ENCODE assay signal across 8 cellular contexts in the genomic region with DNA sequence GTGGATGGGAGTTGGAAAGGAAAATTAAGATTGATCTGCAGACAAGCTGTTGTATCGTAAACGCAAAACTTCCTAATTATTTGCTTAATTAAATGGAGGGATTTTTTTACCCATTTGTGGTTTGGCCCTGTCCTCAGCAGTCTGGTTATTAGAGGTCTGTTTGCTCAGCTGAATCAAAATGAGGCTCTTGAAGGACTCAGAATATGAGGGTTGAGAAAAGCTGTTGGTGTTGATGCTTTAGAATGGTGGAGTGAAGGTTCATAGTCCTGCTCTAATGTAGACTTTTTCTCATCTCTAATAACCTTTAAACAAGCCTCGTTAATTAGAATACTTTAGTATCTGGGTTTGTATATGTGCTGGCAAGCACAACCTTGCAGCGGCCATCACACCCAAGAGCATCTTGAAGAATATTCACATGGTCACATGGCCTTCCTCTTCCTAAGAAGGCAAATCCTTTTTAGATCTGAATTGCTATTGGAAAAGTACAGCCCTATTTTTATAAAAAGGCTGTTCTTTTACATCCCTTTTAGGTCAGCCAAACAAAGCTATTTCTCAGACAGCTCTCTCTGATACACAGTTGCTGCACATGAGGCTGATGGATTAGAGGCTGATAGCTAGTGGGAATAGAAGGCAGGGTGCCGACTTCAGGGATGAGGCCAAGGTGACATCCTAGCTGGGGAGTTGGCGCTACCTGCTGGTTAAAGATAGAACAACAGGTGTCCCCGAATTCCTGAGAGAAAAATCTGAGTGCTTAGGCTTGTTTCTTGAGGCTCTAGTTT. TPM values are rescaled to one million over a fixed set of nuclear protein-coding genes. Genes with fewer than 3 reads are reported as not detected.
A peak's percentile ranks its signal among the peaks of the same experiment; 100 is the strongest.
DNase-seq lines count a peak whose midpoint lies in the region; ATAC-seq and TF ChIP-seq lines count a peak whose summit lies in the region.

No MANE protein-coding gene starts in this region.

- POLR2A ChIA-PET in OCI-LY7 (lab: Charles Lee) = interaction anchor here (1.1 to 2.0 kb wide), 4 partner anchors 39 to 66 kb away, joined by 3 to 15 read pairs (median 4); a partner anchor contains a TSS

- TF ChIP-seq CTCF in OCI-LY7 (conservative IDR thresholded peaks at IDR 0.05; ENCODE audit: low read length) = peak; percentile 97
- TF ChIP-seq CTCF in epithelial cell of proximal tubule (conservative IDR thresholded peaks at IDR 0.05; ENCODE audit: low read depth, low read length) = peak; percentile 90

- H3K4me3 ChIP-seq in CD4-positive, CD25-positive, alpha-beta regulatory T cell (ENCODE audit: low read depth, low read length) = no peak overlapping the region
- H3K4me3 ChIP-seq in OCI-LY7 (ENCODE audit: low read depth, low read length, poor library complexity, severe bottlenecking) (no peak overlapping the region), epithelial cell of proximal tubule (ENCODE audit: low read depth, low read length) (no peak overlapping the region)

- no peak overlapping the region for H3K4me3 Mint-ChIP-seq in CD4-positive, CD25-positive, alpha-beta regulatory T cell

- peaks cover 25% of the 10 kb centered on the region; the same call in 1 of the 2 replicates for H3K79me2 ChIP-seq in OCI-LY7 (ENCODE audit: insufficient read depth, low read depth, low read length)

- H3K36me3 ChIP-seq in CD4-positive, CD25-positive, alpha-beta regulatory T cell (ENCODE audit: control insufficient read depth, insufficient read depth, low read length) = peaks cover 72% of the 10 kb centered on the region
- peaks cover 97% of the 10 kb centered on the region for H3K36me3 ChIP-seq in OCI-LY7 (ENCODE audit: insufficient read depth, low read length)

- H3K9me2 ChIP-seq in OCI-LY7 (ENCODE audit: insufficient read depth, low read length) = no peaks in the 10 kb centered on the region

- H3K4me1 ChIP-seq in CD4-positive, CD25-positive, alpha-beta regulatory T cell (ENCODE audit: control insufficient read depth, insufficient read depth, low read length, poor library complexity, severe bottlenecking) = peaks cover 16% of the 10 kb centered on the region
- peaks cover 29% of the 10 kb centered on the region for H3K4me1 ChIP-seq in OCI-LY7 (ENCODE audit: insufficient read depth, low read length, poor library complexity, severe bottlenecking)

- DNase-seq in CD4-positive, CD25-positive, alpha-beta regulatory T cell = peak; percentile 53 to 62 (median 53)
- DNase-seq in HS-27A (ENCODE audit: low read depth) (peak; percentile 52), OCI-LY7 (ENCODE audit: low spot score) (peak; percentile 68), activated T-cell treated with anti-CD3 and anti-CD28 coated beads for 24 hours (ENCODE audit: low read depth) (peak; percentile 61), epithelial cell of proximal tubule (ENCODE audit: low read depth) (peak; percentile 10), myocyte (ENCODE audit: low read depth) (peak; percentile 70)
- DNase-seq in stimulated activated naive CD4-positive, alpha-beta T cell (lab: John Stamatoyannopoulos, UW) = peak; percentile 4 to 66 (median 54)

- H3K27ac Mint-ChIP-seq in CD4-positive, CD25-positive, alpha-beta regulatory T cell = peak overlapping the region; percentile 52 to 72 (median 70)

- H3K27me3 ChIP-seq in CD4-positive, CD25-positive, alpha-beta regulatory T cell (ENCODE audit: control insufficient read depth, insufficient read depth, low read length) = no peaks in the 10 kb centered on the region

- no peak overlapping the region for H2AFZ ChIP-seq in OCI-LY7 (ENCODE audit: low read length)

- BruUV-seq in OCI-LY7 (replicated peaks; lab: Mats Ljungman, UMichigan) = TSS peak; percentile 4

- peak; percentile 45 to 46 for ATAC-seq in CD4-positive, CD25-positive, alpha-beta regulatory T cell (ENCODE audit: low read depth in 2 of 2)
- ATAC-seq in HG03175 (IDR thresholded peaks at IDR 0.05; ENCODE audit: unreplicated experiment) = no peak

- no peaks in the 10 kb centered on the region for H3K9me3 ChIP-seq in CD4-positive, CD25-positive, alpha-beta regulatory T cell (ENCODE audit: control insufficient read depth in 2 of 2, low read length in 2 of 2)
- no peaks in the 10 kb centered on the region for H3K9me3 ChIP-seq in OCI-LY7 (ENCODE audit: low read length)

- CTCF ChIA-PET in OCI-LY7 (lab: Charles Lee; ENCODE audit: unreplicated experiment) = interaction anchor here (1.4 to 1.8 kb wide), 5 partner anchors 31 to 159 kb away, joined by 3 to 26 read pairs (median 6); no protein-coding TSS in a partner anchor

- peaks cover 16% of the 10 kb centered on the region for H3K36me3 Mint-ChIP-seq in CD4-positive, CD25-positive, alpha-beta regulatory T cell

- no peaks in the 10 kb centered on the region for H3K9me3 Mint-ChIP-seq in CD4-positive, CD25-positive, alpha-beta regulatory T cell

- H3K4me1 Mint-ChIP-seq in CD4-positive, CD25-positive, alpha-beta regulatory T cell = peaks cover 29 to 48% (median 36%) of the 10 kb centered on the region in 4 donors

- no peaks in the 10 kb centered on the region for H4K20me1 ChIP-seq in OCI-LY7 (ENCODE audit: insufficient read depth, low read length)

- no peaks in the 10 kb centered on the region for H3K27me3 Mint-ChIP-seq in CD4-positive, CD25-positive, alpha-beta regulatory T cell

- H3K4me2 ChIP-seq in OCI-LY7 (ENCODE audit: low read length) = no peak overlapping the region; the same call in 1 of the 2 replicates

- intact Hi-C loops in OCI-LY7 (cut with micrococcal nuclease; ENCODE audit: unreplicated experiment) = loop anchor here (1.0 to 2.0 kb wide), 2 partner anchors 66 to 156 kb away; no protein-coding TSS in a partner anchor

- H3K27ac ChIP-seq in CD4-positive, CD25-positive, alpha-beta regulatory T cell (ENCODE audit: insufficient read depth, low read length, poor library complexity, severe bottlenecking) = peak overlapping the region; percentile 2
- H3K27ac ChIP-seq in OCI-LY7 (ENCODE audit: low read depth, low read length, poor library complexity, severe bottlenecking) = peak overlapping the region; percentile 38

RNA-seq across cellular contexts. Expression of a gene that starts 53.8 kb away (rescaled TPM):
- total RNA-seq in CD4-positive, CD25-positive, alpha-beta regulatory T cell = 431 TPM
- polyA plus RNA-seq in CD4-positive, CD25-positive, alpha-beta regulatory T cell = 10 to 100 TPM; 21.8 to 26.9 (median 24.7) TPM
- total RNA-seq in OCI-LY7 (2014; rRNA removed; shearing (Covaris generic)) = 211 and 235 TPM in 2 replicates
- total RNA-seq in OCI-LY7 (2022) (220 and 236 TPM in 2 replicates), epithelial cell of proximal tubule (185 and 296 TPM in 2 replicates), myocyte (803 and 838 TPM in 2 replicates)
- 293 TPM for polyA plus RNA-seq in myocyte (2012)

Comparison
In these comparisons a context has a peak if more than half of its experiments do, and no peak if none do; other contexts are left out.
1. DNase-seq: peak in every context shown above with its lines; median percentile 70 in myocyte; 68 in OCI-LY7; 61 in activated T-cell treated with anti-CD3 and anti-CD28 coated beads for 24 hours; 54 in stimulated activated naive CD4-positive, alpha-beta T cell; 53 in CD4-positive, CD25-positive, alpha-beta regulatory T cell; 52 in HS-27A; 10 in epithelial cell of proximal tubule.